ENCODE assay signal across 1 cellular context in the genomic region with DNA sequence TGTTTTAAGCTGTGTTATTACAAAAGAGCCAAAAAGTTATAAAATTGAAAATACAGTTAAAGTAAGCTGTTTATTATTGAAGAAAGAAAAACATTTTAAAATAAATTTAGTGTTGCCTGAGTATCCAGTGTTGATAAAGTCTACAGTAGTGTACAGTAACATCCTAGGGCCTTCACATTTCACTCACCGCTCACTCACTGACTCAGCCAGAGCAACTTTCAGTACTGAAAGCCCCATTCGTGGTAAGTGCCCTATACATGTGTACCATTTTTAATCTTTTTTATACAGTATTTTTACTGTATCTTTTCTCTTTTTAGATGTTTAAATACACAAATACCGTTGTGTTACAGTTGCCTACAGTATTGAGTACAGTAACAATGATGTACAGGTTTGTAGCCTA.
TF ChIP-seq lines count a peak whose summit lies in the region.

No MANE protein-coding gene starts in this region.

TF ChIP-seq in IMR-90, 13 proteins besides CTCF, POLR2A, EP300 and RAD21:
- no peak for TF ChIP-seq MXI1 (IDR thresholded peaks at IDR 0.05; ENCODE audit: borderline replicate concordance, low read depth, low read length)
- no peak for TF ChIP-seq BHLHE40 (IDR thresholded peaks at IDR 0.05; ENCODE audit: low read depth, low read length)
- TF ChIP-seq, protein P1, sequence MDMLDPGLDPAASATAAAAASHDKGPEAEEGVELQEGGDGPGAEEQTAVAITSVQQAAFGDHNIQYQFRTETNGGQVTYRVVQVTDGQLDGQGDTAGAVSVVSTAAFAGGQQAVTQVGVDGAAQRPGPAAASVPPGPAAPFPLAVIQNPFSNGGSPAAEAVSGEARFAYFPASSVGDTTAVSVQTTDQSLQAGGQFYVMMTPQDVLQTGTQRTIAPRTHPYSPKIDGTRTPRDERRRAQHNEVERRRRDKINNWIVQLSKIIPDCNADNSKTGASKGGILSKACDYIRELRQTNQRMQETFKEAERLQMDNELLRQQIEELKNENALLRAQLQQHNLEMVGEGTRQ (IDR thresholded peaks at IDR 0.05; ENCODE audit: low read depth, low read length) = no peak
- TF ChIP-seq CHD1 (IDR thresholded peaks at IDR 0.05; ENCODE audit: low read depth, low read length) = no peak
- TF ChIP-seq RCOR1 (IDR thresholded peaks at IDR 0.05; ENCODE audit: insufficient replicate concordance, low read length) = no peak
- no peak for TF ChIP-seq NFE2L2 (IDR thresholded peaks at IDR 0.05; ENCODE audit: low read depth, low read length)
- TF ChIP-seq, protein P2, sequence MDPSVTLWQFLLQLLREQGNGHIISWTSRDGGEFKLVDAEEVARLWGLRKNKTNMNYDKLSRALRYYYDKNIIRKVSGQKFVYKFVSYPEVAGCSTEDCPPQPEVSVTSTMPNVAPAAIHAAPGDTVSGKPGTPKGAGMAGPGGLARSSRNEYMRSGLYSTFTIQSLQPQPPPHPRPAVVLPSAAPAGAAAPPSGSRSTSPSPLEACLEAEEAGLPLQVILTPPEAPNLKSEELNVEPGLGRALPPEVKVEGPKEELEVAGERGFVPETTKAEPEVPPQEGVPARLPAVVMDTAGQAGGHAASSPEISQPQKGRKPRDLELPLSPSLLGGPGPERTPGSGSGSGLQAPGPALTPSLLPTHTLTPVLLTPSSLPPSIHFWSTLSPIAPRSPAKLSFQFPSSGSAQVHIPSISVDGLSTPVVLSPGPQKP (IDR thresholded peaks at IDR 0.05; ENCODE audit: borderline replicate concordance, low read depth, low read length) = no peak
- no peak for TF ChIP-seq MAFK (IDR thresholded peaks at IDR 0.05; ENCODE audit: low read depth, low read length)
- TF ChIP-seq CEBPB (IDR thresholded peaks at IDR 0.05; ENCODE audit: low read depth, low read length) = no peak
- TF ChIP-seq RFX5 (IDR thresholded peaks at IDR 0.05; ENCODE audit: low read depth, low read length) = no peak
- no peak for TF ChIP-seq MAZ (IDR thresholded peaks at IDR 0.05; ENCODE audit: borderline replicate concordance, low read depth, low read length)
- no peak for TF ChIP-seq FOS (IDR thresholded peaks at IDR 0.05; ENCODE audit: low read depth, low read length)
- TF ChIP-seq SMC3 (IDR thresholded peaks at IDR 0.05; ENCODE audit: low read depth, low read length) = no peak
